In genomic region chr11:72807021-72807693, GRCh38 we compare ENCODE assay signal across 11 cellular contexts. TPM values are rescaled to one million over a fixed set of nuclear protein-coding genes. Genes with fewer than 3 reads are reported as not detected.
DNase-seq lines count a peak whose midpoint lies in the region; FAIRE-seq and TF ChIP-seq lines count a peak whose summit lies in the region.
"Had no signal": no experiment of that assay in that cellular context is flagged by ENCODE, and none has a peak within 500 bp of the region (broad histone marks: within the 10 kb centered on the region; RNA-seq: fewer than 3 reads in every experiment).

No MANE protein-coding gene starts in this region.

- DNase-seq in Caki2 (ENCODE audit: low read depth) (peak; percentile 77), foreskin melanocyte (peak; percentile 17), osteoblast (ENCODE audit: insufficient read length, low spot score, missing footprints) (no peak), NCI-H2107 (lab: John Stamatoyannopoulos, UW) (no peak), DMS153 treated with DMSO at 0.1 percent for 48 hours (lab: John Stamatoyannopoulos, UW; ENCODE audit: unreplicated experiment) (no peak), mesendoderm (no peak), H54 (ENCODE audit: insufficient read length, low spot score) (no peak)
- DNase-seq: activated CD8-positive, alpha-beta memory T cell treated with anti-CD3 and anti-CD28 coated beads, Interleukin-2, amount 50 U/mL, for 4 hours; NCI-H526 treated with DMSO at 0.1 percent for 48 hours had no signal

- H4K5ac ChIP-seq in mesendoderm (ENCODE audit: low read length): no peak overlapping the region

- WGBS in mesendoderm (ENCODE audit: extremely low coverage, insufficient coverage, low lambda C conversion rate): no CpG with 5 or more reads among the region's 5 CpGs

- no peak overlapping the region for H4K8ac ChIP-seq in mesendoderm (ENCODE audit: low read depth, low read length)

- peaks cover 20% of the 10 kb centered on the region for H3K36me3 ChIP-seq in OCI-LY1 (ENCODE audit: insufficient read depth, low read length)
- peaks cover 17% of the 10 kb centered on the region for H3K36me3 ChIP-seq in osteoblast (ENCODE audit: insufficient read depth, low read length)
- H3K36me3 ChIP-seq in mesendoderm (ENCODE audit: control insufficient read depth, insufficient read depth, low read length): no peaks in the 10 kb centered on the region

- TF ChIP-seq CTCF in OCI-LY1 (IDR thresholded peaks at IDR 0.05; ENCODE audit: low read length): no peak
- TF ChIP-seq CTCF in osteoblast (IDR thresholded peaks at IDR 0.05; ENCODE audit: extremely low read depth, low read depth, low read length): no peak

- H3F3A ChIP-seq in OCI-LY1 (ENCODE audit: insufficient read depth, low read length): 0 out of 2 replicates have a peak, but pooled peaks cover 3% of the 10 kb centered on the region

- no peak for FAIRE-seq in H54 (lab: Jason Lieb, UNC)
- FAIRE-seq: GM12892 had no signal

- H3K79me2 ChIP-seq in OCI-LY1 (ENCODE audit: insufficient read depth, low read length) (peaks cover 2% of the 10 kb centered on the region; the same call in 1 of the 2 replicates), osteoblast (ENCODE audit: insufficient read depth, low read length) (peaks cover 11% of the 10 kb centered on the region), mesendoderm (ENCODE audit: control insufficient read depth, insufficient read depth, low read length) (no peaks in the 10 kb centered on the region)

- H3K27me3 ChIP-seq in OCI-LY1 (ENCODE audit: insufficient read depth, low read length) (no peaks in the 10 kb centered on the region), osteoblast (ENCODE audit: insufficient read depth, low read length) (no peaks in the 10 kb centered on the region), mesendoderm (ENCODE audit: insufficient read depth, low read length, poor library complexity) (no peaks in the 10 kb centered on the region)

- no peak overlapping the region for H3K56ac ChIP-seq in mesendoderm (ENCODE audit: low read length)

- H4K20me1 ChIP-seq in OCI-LY1 (ENCODE audit: insufficient read depth, low read length) (no peaks in the 10 kb centered on the region), osteoblast (ENCODE audit: insufficient read depth, low read length) (peaks cover 3% of the 10 kb centered on the region)

- H2BK5ac ChIP-seq in mesendoderm (ENCODE audit: low read length): no peak overlapping the region

- no peak overlapping the region for H2BK15ac ChIP-seq in mesendoderm (replicated peaks; ENCODE audit: low read depth)

- no peak overlapping the region for H3K23ac ChIP-seq in mesendoderm (ENCODE audit: low read length)

- H3K18ac ChIP-seq in mesendoderm (ENCODE audit: low read length): no peak overlapping the region

- H2AFZ ChIP-seq in OCI-LY1 (ENCODE audit: low read length) (no peak overlapping the region), osteoblast (ENCODE audit: low read length) (no peak overlapping the region)

- H2BK120ac ChIP-seq in mesendoderm (ENCODE audit: low read depth, low read length): no peak overlapping the region

- no peak overlapping the region for H3K4ac ChIP-seq in mesendoderm (ENCODE audit: low read depth, low read length)

- H3K4me1 ChIP-seq in OCI-LY1 (ENCODE audit: insufficient read depth, low read length, severe bottlenecking) (peaks cover 14% of the 10 kb centered on the region), osteoblast (ENCODE audit: insufficient read depth, low read length) (peaks cover 24% of the 10 kb centered on the region), mesendoderm (ENCODE audit: control insufficient read depth, low read depth, low read length) (no peaks in the 10 kb centered on the region)

- no peak overlapping the region for H3K4me2 ChIP-seq in OCI-LY1 (ENCODE audit: low read length)
- no peak overlapping the region for H3K4me2 ChIP-seq in osteoblast (ENCODE audit: insufficient read depth, low read length)
- H3K4me2 ChIP-seq in mesendoderm (ENCODE audit: low read length): no peak overlapping the region

- no peaks in the 10 kb centered on the region for H3K9me3 ChIP-seq in OCI-LY1 (ENCODE audit: low read length)
- no peaks in the 10 kb centered on the region for H3K9me3 ChIP-seq in osteoblast (ENCODE audit: low read depth, low read length)

- H3K9ac ChIP-seq in OCI-LY1 (ENCODE audit: low read length) (no peak overlapping the region), mesendoderm (ENCODE audit: low read length) (no peak overlapping the region)

- no peaks in the 10 kb centered on the region for H3K79me1 ChIP-seq in mesendoderm (ENCODE audit: low read length)

- no peaks in the 10 kb centered on the region for H3K9me2 ChIP-seq in OCI-LY1 (ENCODE audit: low read depth, low read length)

- no peak for TF ChIP-seq POLR2A in H54 (IDR thresholded peaks at IDR 0.05; ENCODE audit: low read depth, low read length)

- no peak overlapping the region for H2AK5ac ChIP-seq in mesendoderm (ENCODE audit: low read length)

- in situ Hi-C loops in Caki2 (cut with HindIII; ENCODE audit: low pct_unique_long_range_greater_than_20kb, low sequenced_read_pairs): no loop called here

- no peak overlapping the region for H3K4me3 ChIP-seq in OCI-LY1 (ENCODE audit: low read depth, low read length, poor library complexity, severe bottlenecking)
- no peak overlapping the region for H3K4me3 ChIP-seq in osteoblast (ENCODE audit: insufficient read depth, low read length)
- H3K4me3 ChIP-seq in mesendoderm (ENCODE audit: low read length): no peak overlapping the region

- H3K27ac ChIP-seq in OCI-LY1 (ENCODE audit: low read depth, low read length, poor library complexity, severe bottlenecking) (peak overlapping the region; percentile 59), osteoblast (ENCODE audit: low read depth, low read length) (peak overlapping the region; percentile 82), mesendoderm (ENCODE audit: low read depth, low read length) (no peak overlapping the region)

RNA-seq across cellular contexts. Expression of gene ATG16L2, which starts 7.1 kb away (rescaled TPM):
- total RNA-seq in Caki2 (2014; rRNA removed; shearing (Covaris generic); ENCODE audit: low replicate concordance): 5.5 and 20.9 TPM in 2 replicates
- total RNA-seq in osteoblast: 11.9 and 12.4 TPM in 2 replicates
- polyA plus RNA-seq in mesendoderm (2013, experiment 1 of 2): 2.2 TPM
- polyA plus RNA-seq in mesendoderm (2013, experiment 2 of 2): 2.3 TPM

RNA-seq across cellular contexts. Expression of gene STARD10, which starts 13.3 kb away (rescaled TPM):
- 56.8 and 68.2 TPM in 2 replicates for total RNA-seq in Caki2 (2014; rRNA removed; shearing (Covaris generic); ENCODE audit: low replicate concordance)
- total RNA-seq in osteoblast: 25.3 and 25.7 TPM in 2 replicates
- 12.8 TPM for polyA plus RNA-seq in mesendoderm (2013, experiment 1 of 2)
- polyA plus RNA-seq in mesendoderm (2013, experiment 2 of 2): 13.7 TPM

RNA-seq across cellular contexts. Expression of gene ARAP1, which starts 54.9 kb away (rescaled TPM):
- 45.6 and 92.8 TPM in 2 replicates for total RNA-seq in Caki2 (2014; rRNA removed; shearing (Covaris generic); ENCODE audit: low replicate concordance)
- total RNA-seq in osteoblast: 91.6 and 95.2 TPM in 2 replicates
- 29.0 TPM for polyA plus RNA-seq in mesendoderm (2013, experiment 1 of 2)
- polyA plus RNA-seq in mesendoderm (2013, experiment 2 of 2): 27.5 TPM

Comparison
In these comparisons a context has a peak if more than half of its experiments do, and no peak if none do; other contexts are left out.
1. DNase-seq: peak in Caki2 (single experiment) and foreskin melanocyte (single experiment); none in osteoblast (single experiment), NCI-H2107 (single experiment), DMS153 treated with DMSO at 0.1 percent for 48 hours (single experiment), mesendoderm (single experiment) and H54 (single experiment).